8 cellular contexts compared by ENCODE assay signal in the genomic region with DNA sequence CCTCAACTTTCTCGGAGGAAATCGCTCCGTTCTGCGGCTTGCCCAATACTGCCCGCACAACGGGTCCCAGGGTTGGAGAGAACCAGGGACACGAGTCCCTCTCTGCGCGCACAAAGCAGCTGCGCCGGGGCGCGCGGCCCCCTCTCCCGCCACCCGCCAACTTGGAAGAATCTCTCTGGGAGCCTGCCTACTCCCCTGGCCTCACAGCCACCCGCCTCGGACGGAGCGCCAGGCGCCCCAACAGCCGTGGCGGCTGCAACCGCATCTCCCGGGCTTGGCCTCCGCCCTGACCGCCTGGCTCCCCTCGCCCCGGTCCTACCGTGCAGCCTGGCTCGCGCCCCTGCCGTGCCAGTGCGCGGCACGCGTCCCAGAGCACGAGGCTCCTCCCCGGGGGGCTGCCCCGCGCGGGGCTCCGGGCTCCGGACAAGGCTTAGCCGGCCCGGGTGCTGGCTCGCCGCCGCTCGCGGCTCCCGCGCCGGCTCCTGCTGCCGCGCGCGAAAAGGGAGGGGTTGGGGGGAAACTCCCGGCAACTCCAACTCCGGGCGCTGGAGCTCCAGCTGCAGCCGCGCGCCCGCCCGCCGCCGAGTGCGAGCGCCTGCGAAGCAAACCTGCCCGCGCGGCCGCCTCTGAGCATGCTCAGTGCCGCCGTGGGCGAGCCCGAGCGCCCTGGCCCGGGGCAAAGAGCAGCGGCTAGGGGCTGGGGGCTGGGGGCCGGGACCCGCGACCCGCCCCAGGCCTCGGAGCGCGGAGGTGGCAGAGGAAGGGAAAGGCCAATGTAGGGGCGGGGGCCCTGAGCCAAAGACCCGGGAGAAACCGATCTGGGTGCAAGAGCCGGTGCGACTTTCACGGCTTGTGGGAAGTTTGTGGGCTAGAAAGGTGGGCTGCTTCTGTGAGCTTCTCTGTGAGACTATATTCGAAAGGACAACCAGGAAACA. TPM values are rescaled to one million over a fixed set of nuclear protein-coding genes. Genes with fewer than 3 reads are reported as not detected.
DNase-seq lines count a peak whose midpoint lies in the region; ATAC-seq and TF ChIP-seq lines count a peak whose summit lies in the region.

A gene (minus strand): TSS at position 589 of the 935 bp plus-strand sequence. CDS start 75,329 bp downstream, outside the sequence.

- ATAC-seq in effector memory CD8-positive, alpha-beta T cell (replicated peaks) = no peak
- ATAC-seq in stimulated activated naive CD8-positive, alpha-beta T cell treated with anti-CD3 and anti-CD28 coated beads, Interleukin-15, Interleukin-2, amounts not matched to agents 100 U/mL and 50 U/mL, for 24 hours = peak; percentile 22
- ATAC-seq in HG03378 (IDR thresholded peaks at IDR 0.05; ENCODE audit: unreplicated experiment) = no peak

- DNase-seq in activated naive CD4-positive, alpha-beta T cell treated with anti-CD3 and anti-CD28 coated beads for 36 hours = peak; percentile 7
- no peak for DNase-seq in activated naive CD4-positive, alpha-beta T cell treated with anti-CD3 and anti-CD28 coated beads, Interleukin-2, amount 50 U/mL, for 16 hours
- DNase-seq in HS-5 (ENCODE audit: low read depth) = peak; percentile 5
- peak; percentile 46 for DNase-seq in SK-N-DZ (ENCODE audit: low spot score)
- DNase-seq in effector memory CD8-positive, alpha-beta T cell = no peak
- DNase-seq in stimulated activated naive CD8-positive, alpha-beta T cell treated with anti-CD3 and anti-CD28 coated beads, Interleukin-15, Interleukin-2, amounts not matched to agents 100 U/mL and 50 U/mL, for 24 hours = peak; percentile 33

- no peaks in the 10 kb centered on the region for H3K36me3 ChIP-seq in liver (ENCODE audit: control insufficient read depth in 4 of 4, insufficient read depth in 3 of 4, low read depth in 1 of 4, low read length in 3 of 4)

- H3K4me3 ChIP-seq in liver (ENCODE audit: low read depth in 1 of 3, low read length in 3 of 3) = peak within 1 kb of the TSS; percentile 49 to 83 (median 68)

- H3K4me1 Mint-ChIP-seq in activated naive CD4-positive, alpha-beta T cell treated with anti-CD3 and anti-CD28 coated beads for 36 hours (ENCODE audit: low read depth) = peaks cover 9% of the 10 kb centered on the region
- peaks cover 5% of the 10 kb centered on the region in 2 donors for H3K4me1 Mint-ChIP-seq in effector memory CD8-positive, alpha-beta T cell (ENCODE audit: low read depth in 2 of 2)

- H3K9ac ChIP-seq in liver (ENCODE audit: low read depth in 1 of 2, low read length in 2 of 2) = peak within 1 kb of the TSS; percentile 27 to 74

- H3K4me3 Mint-ChIP-seq in activated naive CD4-positive, alpha-beta T cell treated with anti-CD3 and anti-CD28 coated beads for 36 hours = peak within 1 kb of the TSS; percentile 51
- H3K4me3 Mint-ChIP-seq in effector memory CD8-positive, alpha-beta T cell = peak within 1 kb of the TSS; percentile 73 to 75

- no peaks in the 10 kb centered on the region for H3K9me3 ChIP-seq in liver (ENCODE audit: control insufficient read depth in 4 of 4, low read length in 3 of 4)

- intact Hi-C loops in activated naive CD4-positive, alpha-beta T cell treated with anti-CD3 and anti-CD28 coated beads for 36 hours (cut with micrococcal nuclease) = no loop called here

- under 1% methylated on average over 96 of the region's 96 CpGs for WGBS in liver

- peak; percentile 5 for TF ChIP-seq CTCF in liver (IDR thresholded peaks at IDR 0.05; ENCODE audit: low read depth, low read length, missing input control)

- H3K27ac Mint-ChIP-seq in activated naive CD4-positive, alpha-beta T cell treated with anti-CD3 and anti-CD28 coated beads for 36 hours = no peak within 1 kb of the TSS
- no peak within 1 kb of the TSS for H3K27ac Mint-ChIP-seq in effector memory CD8-positive, alpha-beta T cell

- H3K27ac ChIP-seq in liver (ENCODE audit: low read depth in 1 of 2, low read length in 2 of 2) = peak within 1 kb of the TSS in 1 of 2 donors; percentile 20

- H3K4me1 ChIP-seq in liver (ENCODE audit: control insufficient read depth in 4 of 4, insufficient read depth in 4 of 4, low read length in 3 of 4) = peaks cover 5 to 20% (median 12%) of the 10 kb centered on the region in 4 donors

- no peak for TF ChIP-seq RAD21 in liver (IDR thresholded peaks at IDR 0.05)

- H3K27me3 ChIP-seq in liver (ENCODE audit: control insufficient read depth in 4 of 4, insufficient read depth in 4 of 4, low read length in 3 of 4) = no peaks in the 10 kb centered on the region

- peaks cover 39% of the 10 kb centered on the region for H3K27me3 Mint-ChIP-seq in activated naive CD4-positive, alpha-beta T cell treated with anti-CD3 and anti-CD28 coated beads for 36 hours (ENCODE audit: low read depth)
- peaks cover 58 to 80% of the 10 kb centered on the region in 2 donors for H3K27me3 Mint-ChIP-seq in effector memory CD8-positive, alpha-beta T cell

- CTCF ChIA-PET in activated naive CD4-positive, alpha-beta T cell treated with anti-CD3 and anti-CD28 coated beads for 36 hours (lab: Charles Lee) = no interaction called here

- H3K9me3 Mint-ChIP-seq in activated naive CD4-positive, alpha-beta T cell treated with anti-CD3 and anti-CD28 coated beads for 36 hours = no peaks in the 10 kb centered on the region
- no peaks in the 10 kb centered on the region for H3K9me3 Mint-ChIP-seq in effector memory CD8-positive, alpha-beta T cell

- no peaks in the 10 kb centered on the region for H3K36me3 Mint-ChIP-seq in activated naive CD4-positive, alpha-beta T cell treated with anti-CD3 and anti-CD28 coated beads for 36 hours (ENCODE audit: low read depth)
- H3K36me3 Mint-ChIP-seq in effector memory CD8-positive, alpha-beta T cell (ENCODE audit: insufficient read depth) = peaks cover 3% of the 10 kb centered on the region

TF ChIP-seq in liver, 16 proteins besides CTCF, POLR2A, EP300 and RAD21:
- TF ChIP-seq EGR1 (IDR thresholded peaks at IDR 0.05; ENCODE audit: low read depth in 2 of 2) = no peak
- TF ChIP-seq, protein P1, sequence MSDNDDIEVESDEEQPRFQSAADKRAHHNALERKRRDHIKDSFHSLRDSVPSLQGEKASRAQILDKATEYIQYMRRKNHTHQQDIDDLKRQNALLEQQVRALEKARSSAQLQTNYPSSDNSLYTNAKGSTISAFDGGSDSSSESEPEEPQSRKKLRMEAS (IDR thresholded peaks at IDR 0.05) = no peak
- no peak for TF ChIP-seq NR2F2 (IDR thresholded peaks at IDR 0.05)

RNA-seq across cellular contexts. Expression of the gene that starts here (rescaled TPM):
- not detected for total RNA-seq in activated naive CD4-positive, alpha-beta T cell treated with anti-CD3 and anti-CD28 coated beads for 36 hours
- polyA plus RNA-seq in SK-N-DZ (2014; cell fraction: cytosol; rRNA removed) = 8.4 and 9.8 TPM in 2 replicates
- polyA plus RNA-seq in SK-N-DZ (2014; cell fraction: nucleus; rRNA removed) = 2.6 and 3.5 TPM in 2 replicates
- total RNA-seq in liver = 1 to 10 TPM; 1.4 to 2.1 TPM
- polyA plus RNA-seq in liver = 1 to 10 TPM; 1.5 to 3.8 TPM

Comparison
In these comparisons a context has a peak if more than half of its experiments do, and no peak if none do; other contexts are left out.
1. Peak in DNase-seq in activated naive CD4-positive, alpha-beta T cell treated with anti-CD3 and anti-CD28 coated beads for 36 hours; RNA of the gene not detected or under 1 TPM.
2. DNase-seq: peak in HS-5 (single experiment), SK-N-DZ (single experiment) and stimulated activated naive CD8-positive, alpha-beta T cell treated with anti-CD3 and anti-CD28 coated beads, Interleukin-15, Interleukin-2, amounts not matched to agents 100 U/mL and 50 U/mL, for 24 hours (single experiment); none in activated naive CD4-positive, alpha-beta T cell treated with anti-CD3 and anti-CD28 coated beads, Interleukin-2, amount 50 U/mL, for 16 hours (single experiment) and effector memory CD8-positive, alpha-beta T cell (0 of 3).